Comparison of ENCODE assay signal across 1 cellular context in genomic region chr10:132802694-132803320, GRCh38.
TF ChIP-seq lines count a peak whose summit lies in the region.

No MANE protein-coding gene starts in this region.

TF ChIP-seq in GM23338, 12 proteins besides CTCF, POLR2A, EP300 and RAD21 (continued from another document):
- TF ChIP-seq ZNF462 (CRISPR knock-in tag; IDR thresholded peaks at IDR 0.05) = no peak
- TF ChIP-seq ZNF331 (CRISPR knock-in tag; IDR thresholded peaks at IDR 0.05; ENCODE audit: low read depth) = no peak
- TF ChIP-seq CREB1 (CRISPR knock-in tag; IDR thresholded peaks at IDR 0.05; ENCODE audit: low read depth) = no peak
- TF ChIP-seq REST (IDR thresholded peaks at IDR 0.05; ENCODE audit: unreplicated experiment) = no peak
- TF ChIP-seq EZH2phosphoT487 (IDR thresholded peaks at IDR 0.05; ENCODE audit: unreplicated experiment) = no peak
- TF ChIP-seq EZH2 (IDR thresholded peaks at IDR 0.05; ENCODE audit: low read depth, unreplicated experiment) = no peak
- TF ChIP-seq NANOG (IDR thresholded peaks at IDR 0.05; ENCODE audit: borderline replicate concordance) = no peak
- no peak for TF ChIP-seq ZNF114 (CRISPR knock-in tag; IDR thresholded peaks at IDR 0.05)
- TF ChIP-seq, protein P1, sequence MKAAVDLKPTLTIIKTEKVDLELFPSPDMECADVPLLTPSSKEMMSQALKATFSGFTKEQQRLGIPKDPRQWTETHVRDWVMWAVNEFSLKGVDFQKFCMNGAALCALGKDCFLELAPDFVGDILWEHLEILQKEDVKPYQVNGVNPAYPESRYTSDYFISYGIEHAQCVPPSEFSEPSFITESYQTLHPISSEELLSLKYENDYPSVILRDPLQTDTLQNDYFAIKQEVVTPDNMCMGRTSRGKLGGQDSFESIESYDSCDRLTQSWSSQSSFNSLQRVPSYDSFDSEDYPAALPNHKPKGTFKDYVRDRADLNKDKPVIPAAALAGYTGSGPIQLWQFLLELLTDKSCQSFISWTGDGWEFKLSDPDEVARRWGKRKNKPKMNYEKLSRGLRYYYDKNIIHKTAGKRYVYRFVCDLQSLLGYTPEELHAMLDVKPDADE (IDR thresholded peaks at IDR 0.05) = no peak
- TF ChIP-seq STAT1 (IDR thresholded peaks at IDR 0.05; ENCODE audit: unreplicated experiment) = no peak
- TF ChIP-seq JUNB (IDR thresholded peaks at IDR 0.05; ENCODE audit: unreplicated experiment) = no peak
